In genomic region chr14:74856366-74856765, GRCh38 we compare ENCODE assay signal across 17 cellular contexts. TPM values are rescaled to one million over a fixed set of nuclear protein-coding genes. Genes with fewer than 3 reads are reported as not detected.
A peak's percentile ranks its signal among the peaks of the same experiment; 100 is the strongest.
DNase-seq lines count a peak whose midpoint lies in the region; ATAC-seq and TF ChIP-seq lines count a peak whose summit lies in the region.
"Had no signal": no experiment of that assay in that cellular context is flagged by ENCODE, and none has a peak within 500 bp of the region (broad histone marks: within the 10 kb centered on the region; RNA-seq: fewer than 3 reads in every experiment).

No MANE protein-coding gene starts in this region.

- H3K79me2 ChIP-seq in OCI-LY7 (ENCODE audit: insufficient read depth, low read depth, low read length), result no peaks in the 10 kb centered on the region

- H3K27me3 Mint-ChIP-seq in T-helper 2 cell treated with Interferon-gamma antibody and Interleukin-4, amounts not matched to agents 5 μg/mL and 100 μg/mL, for 36 hours (ENCODE audit: low read depth), result no peaks in the 10 kb centered on the region
- H3K27me3 Mint-ChIP-seq: T-cell had no signal

- no peaks in the 10 kb centered on the region for H3K9me3 ChIP-seq in OCI-LY7 (ENCODE audit: low read length)
- H3K9me3 ChIP-seq in gastrocnemius medialis, result no peaks in the 10 kb centered on the region
- H3K9me3 ChIP-seq: BLaER1, HAP-1 had no signal

- H3K4me3 ChIP-seq in OCI-LY7 (ENCODE audit: low read depth, low read length, poor library complexity, severe bottlenecking) (no peak overlapping the region), gastrocnemius medialis (no peak overlapping the region)
- H3K4me3 ChIP-seq: BLaER1, HAP-1, K562, PC-9, SK-N-MC had no signal

- H3K9me2 ChIP-seq in OCI-LY7 (ENCODE audit: insufficient read depth, low read length), result no peaks in the 10 kb centered on the region

- H3K36me3 Mint-ChIP-seq in T-helper 2 cell treated with Interferon-gamma antibody and Interleukin-4, amounts not matched to agents 5 μg/mL and 100 μg/mL, for 36 hours (ENCODE audit: low read depth), result no peaks in the 10 kb centered on the region

- ATAC-seq in gastrocnemius medialis (peak; percentile 94 to 95), HG03469 (IDR thresholded peaks at IDR 0.05; ENCODE audit: unreplicated experiment) (no peak), HG03135 (IDR thresholded peaks at IDR 0.05; ENCODE audit: unreplicated experiment) (no peak)
- ATAC-seq: K562, T-cell had no signal

- no TSS peak for BruUV-seq in OCI-LY7 (replicated peaks; lab: Mats Ljungman, UMichigan)

- peak; percentile 16 for DNase-seq in DMS153 (lab: John Stamatoyannopoulos, UW)
- DNase-seq in DMS153 treated with DMSO at 0.1 percent for 48 hours (lab: John Stamatoyannopoulos, UW; ENCODE audit: unreplicated experiment), result no peak
- peak; percentile 24 for DNase-seq in NCI-H2171 (lab: John Stamatoyannopoulos, UW)
- peak; percentile 42 for DNase-seq in OCI-LY7 (ENCODE audit: low spot score)
- DNase-seq in gastrocnemius medialis, result peak; percentile 68 to 80
- DNase-seq in T-helper 2 cell treated with Interferon-gamma antibody and Interleukin-4, amounts not matched to agents 5 μg/mL and 100 μg/mL, for 36 hours (ENCODE audit: low spot score), result no peak
- DNase-seq: 8988T, NCI-H1417 treated with DMSO at 0.1 percent for 48 hours, NCI-H2029 treated with DMSO at 0.1 percent for 48 hours, T-cell had no signal

- H3K36me3 ChIP-seq in OCI-LY7 (ENCODE audit: insufficient read depth, low read length) (no peaks in the 10 kb centered on the region), gastrocnemius medialis (no peaks in the 10 kb centered on the region)
- H3K36me3 ChIP-seq: BLaER1, HAP-1 had no signal

- no peaks in the 10 kb centered on the region for H3K9me3 Mint-ChIP-seq in T-helper 2 cell treated with Interferon-gamma antibody and Interleukin-4, amounts not matched to agents 5 μg/mL and 100 μg/mL, for 36 hours
- H3K9me3 Mint-ChIP-seq: T-cell had no signal

- in situ Hi-C loops in gastrocnemius medialis (cut with MboI; ENCODE audit: low sequenced_read_pairs in 4 of 4), result no loop called here

- no peaks in the 10 kb centered on the region for H4K20me1 ChIP-seq in OCI-LY7 (ENCODE audit: insufficient read depth, low read length)
- H4K20me1 ChIP-seq: BLaER1 had no signal

- no peak for TF ChIP-seq POLR2A in gastrocnemius medialis (IDR thresholded peaks at IDR 0.05)

- CTCF ChIA-PET in OCI-LY7 (lab: Charles Lee; ENCODE audit: unreplicated experiment), result interaction anchor here (1.0 to 2.3 kb wide), 4 partner anchors 17 to 248 kb away, joined by 3 to 8 read pairs (median 3); no protein-coding TSS in a partner anchor

- H3K4me1 ChIP-seq in OCI-LY7 (ENCODE audit: insufficient read depth, low read length, poor library complexity, severe bottlenecking) (peaks cover 12% of the 10 kb centered on the region), gastrocnemius medialis (peaks cover 17 to 30% of the 10 kb centered on the region in 2 donors)
- H3K4me1 ChIP-seq: HAP-1 had no signal

- POLR2A ChIA-PET in OCI-LY7 (lab: Charles Lee), result interaction anchor here (0.6 to 1.4 kb wide), 2 partner anchors 11 to 94 kb away, joined by 3 to 4 read pairs; no protein-coding TSS in a partner anchor

- TF ChIP-seq CTCF in OCI-LY7 (conservative IDR thresholded peaks at IDR 0.05; ENCODE audit: low read length) (no peak), gastrocnemius medialis (IDR thresholded peaks at IDR 0.05 in 4 of 5, conservative IDR thresholded peaks at IDR 0.05 in 1 of 5) (no peak)

- intact Hi-C loops in OCI-LY7 (cut with micrococcal nuclease; ENCODE audit: unreplicated experiment), result loop anchor here (5.0 kb wide), 1 partner anchor 249 kb away; no protein-coding TSS in a partner anchor
- intact Hi-C loops in gastrocnemius medialis (cut with DNase I; ENCODE audit: low total_unique reads), result no loop called here

- H3K27ac Mint-ChIP-seq in T-helper 2 cell treated with Interferon-gamma antibody and Interleukin-4, amounts not matched to agents 5 μg/mL and 100 μg/mL, for 36 hours, result no peak overlapping the region
- H3K27ac Mint-ChIP-seq: T-cell had no signal

- H3K27me3 ChIP-seq in gastrocnemius medialis, result no peaks in the 10 kb centered on the region
- H3K27me3 ChIP-seq: BLaER1 had no signal

- peaks cover 10% of the 10 kb centered on the region for H3K4me1 Mint-ChIP-seq in T-helper 2 cell treated with Interferon-gamma antibody and Interleukin-4, amounts not matched to agents 5 μg/mL and 100 μg/mL, for 36 hours (ENCODE audit: low read depth)

- H3K27ac ChIP-seq in OCI-LY7 (ENCODE audit: low read depth, low read length, poor library complexity, severe bottlenecking) (no peak overlapping the region), gastrocnemius medialis (peak overlapping the region in 2 of 4 donors; percentile 30 to 65)
- H3K27ac ChIP-seq: BLaER1, PC-9 had no signal

- H3K4me3 Mint-ChIP-seq in T-helper 2 cell treated with Interferon-gamma antibody and Interleukin-4, amounts not matched to agents 5 μg/mL and 100 μg/mL, for 36 hours, result no peak overlapping the region
- H3K4me3 Mint-ChIP-seq: T-cell had no signal

- H2AFZ ChIP-seq in OCI-LY7 (ENCODE audit: low read length), result no peak overlapping the region
- H2AFZ ChIP-seq: PC-9 had no signal

- no peak overlapping the region for H3K4me2 ChIP-seq in OCI-LY7 (ENCODE audit: low read length)
- H3K4me2 ChIP-seq: BLaER1, PC-9 had no signal

RNA-seq across cellular contexts. Expression of gene PROX2, which starts 19.6 kb away (rescaled TPM):
- total RNA-seq in OCI-LY7 (2014; rRNA removed; shearing (Covaris generic)), result 0.35 and 0.51 TPM in 2 replicates
- total RNA-seq in OCI-LY7 (2022) (0.74 and 0.76 TPM in 2 replicates), gastrocnemius medialis (not detected)
- total RNA-seq: K562, PC-9 had no signal

RNA-seq across cellular contexts. Expression of gene DLST, which starts 25.4 kb away (rescaled TPM):
- total RNA-seq in OCI-LY7 (2014; rRNA removed; shearing (Covaris generic)), result 70.2 and 74.4 TPM in 2 replicates
- total RNA-seq in OCI-LY7 (2022) (95.1 and 95.7 TPM in 2 replicates), gastrocnemius medialis (100 to 1,000 TPM in 2 of 4 donors, 10 to 100 TPM in 2; 71.3 to 157 (median 105) TPM)

Comparison
In these comparisons a context has a peak if more than half of its experiments do, and no peak if none do; other contexts are left out.
1. DNase-seq: peak in DMS153 (single experiment), NCI-H2171 (single experiment), OCI-LY7 (single experiment) and gastrocnemius medialis (2 of 2); none in DMS153 treated with DMSO at 0.1 percent for 48 hours (single experiment) and T-helper 2 cell treated with Interferon-gamma antibody and Interleukin-4, amounts not matched to agents 5 μg/mL and 100 μg/mL, for 36 hours (single experiment).
2. ATAC-seq: peak in gastrocnemius medialis (2 of 2); none in HG03469 (single experiment) and HG03135 (single experiment).